In genomic region chr10:92377962-92378361, GRCh38 we compare ENCODE assay signal across 33 cellular contexts.
"Had no signal": no experiment of that assay in that cellular context is flagged by ENCODE, and none has a peak within 500 bp of the region (broad histone marks: within the 10 kb centered on the region; RNA-seq: fewer than 3 reads in every experiment).

No MANE protein-coding gene starts in this region.

- FAIRE-seq: astrocyte, TTC549 had no signal

- DNase-seq: activated B cell treated with CpG ODN at 0.5 μM for 24 hours; activated CD4-positive, alpha-beta memory T cell treated with anti-CD3 and anti-CD28 coated beads for 36 hours; activated CD4-positive, alpha-beta T cell treated with anti-CD3 and anti-CD28 coated beads for 4 hours; activated CD4-positive, alpha-beta T cell treated with anti-CD3 and anti-CD28 coated beads, Interleukin-2, amount 10 ng/mL, durations not matched to agents 24 days and 14 days; activated CD4-positive, alpha-beta T cell treated with anti-CD3 and anti-CD28 coated beads, Interleukin-2, amount 50 U/mL, for 1 hour; activated CD4-positive, alpha-beta T cell treated with anti-CD3 and anti-CD28 coated beads, Interleukin-2, amount 50 U/mL, for 4 hours; activated CD4-positive, CD25-positive, alpha-beta regulatory T cell treated with anti-CD3 and anti-CD28 coated beads, Interleukin-2, amount 50 U/mL, for 72 hours; activated CD8-positive, alpha-beta memory T cell treated with anti-CD3 and anti-CD28 coated beads, Interleukin-2, amount 50 U/mL, for 4 hours; activated CD8-positive, alpha-beta T cell treated with anti-CD3 and anti-CD28 coated beads for 36 hours; activated effector memory CD4-positive, alpha-beta T cell treated with anti-CD3 and anti-CD28 coated beads, Interleukin-2, amount 50 U/mL, for 16 hours; activated gamma-delta T cell treated with Interleukin-2 at 50 U/mL for 16 hours; activated naive CD4-positive, alpha-beta T cell; activated naive CD4-positive, alpha-beta T cell treated with anti-CD3 and anti-CD28 coated beads for 36 hours; activated naive CD4-positive, alpha-beta T cell treated with anti-CD3 and anti-CD28 coated beads, Interleukin-2, amount 50 U/mL, for 16 hours; activated naive CD8-positive, alpha-beta T cell treated with anti-CD3 and anti-CD28 coated beads for 36 hours; activated T-cell treated with anti-CD3 and anti-CD28 coated beads for 4 hours; activated T-cell treated with anti-CD3 and anti-CD28 coated beads, Interleukin-2, amount 50 U/mL, for 1 hour; activated T-cell treated with anti-CD3 and anti-CD28 coated beads, Interleukin-2, amount 50 U/mL, for 4 hours; activated T-cell treated with anti-CD3 and anti-CD28 coated beads, Interleukin-2, amount 50 U/mL, for 72 hours; adrenal gland; amniotic stem cell; aorta; body of pancreas; brain microvascular endothelial cell; central memory CD4-positive, alpha-beta T cell; T-helper 2 cell; T-helper 9 cell had no signal

- ATAC-seq: activated CD8-positive, alpha-beta T cell treated with anti-CD3 and anti-CD28 coated beads for 36 hours; activated naive CD4-positive, alpha-beta T cell treated with anti-CD3 and anti-CD28 coated beads, Interleukin-2, amount 50 U/mL, for 72 hours; activated T-cell treated with anti-CD3 and anti-CD28 coated beads, Interleukin-2, amount 50 U/mL, for 4 hours; activated T-cell treated with anti-CD3 and anti-CD28 coated beads, Interleukin-2, amount 50 U/mL, for 72 hours; activated T-helper 17 cell treated with anti-CD3 and anti-CD28 coated beads, Interleukin-2, amount 50 U/mL, for 72 hours; body of pancreas had no signal

- H3K27me3 ChIP-seq: adrenal gland, breast epithelium had no signal

- H3K27ac ChIP-seq: adrenal gland, body of pancreas, brain microvascular endothelial cell, breast epithelium, VCaP had no signal

- H3K4me1 ChIP-seq: adrenal gland, body of pancreas, breast epithelium had no signal

- H3K9me3 ChIP-seq: adrenal gland, body of pancreas, breast epithelium had no signal

- H3K36me3 ChIP-seq: adrenal gland, brain microvascular endothelial cell, breast epithelium had no signal

- H3K4me3 ChIP-seq: adrenal gland, body of pancreas, breast epithelium had no signal
